Comparison of ENCODE assay signal across 8 cellular contexts in the genomic region with DNA sequence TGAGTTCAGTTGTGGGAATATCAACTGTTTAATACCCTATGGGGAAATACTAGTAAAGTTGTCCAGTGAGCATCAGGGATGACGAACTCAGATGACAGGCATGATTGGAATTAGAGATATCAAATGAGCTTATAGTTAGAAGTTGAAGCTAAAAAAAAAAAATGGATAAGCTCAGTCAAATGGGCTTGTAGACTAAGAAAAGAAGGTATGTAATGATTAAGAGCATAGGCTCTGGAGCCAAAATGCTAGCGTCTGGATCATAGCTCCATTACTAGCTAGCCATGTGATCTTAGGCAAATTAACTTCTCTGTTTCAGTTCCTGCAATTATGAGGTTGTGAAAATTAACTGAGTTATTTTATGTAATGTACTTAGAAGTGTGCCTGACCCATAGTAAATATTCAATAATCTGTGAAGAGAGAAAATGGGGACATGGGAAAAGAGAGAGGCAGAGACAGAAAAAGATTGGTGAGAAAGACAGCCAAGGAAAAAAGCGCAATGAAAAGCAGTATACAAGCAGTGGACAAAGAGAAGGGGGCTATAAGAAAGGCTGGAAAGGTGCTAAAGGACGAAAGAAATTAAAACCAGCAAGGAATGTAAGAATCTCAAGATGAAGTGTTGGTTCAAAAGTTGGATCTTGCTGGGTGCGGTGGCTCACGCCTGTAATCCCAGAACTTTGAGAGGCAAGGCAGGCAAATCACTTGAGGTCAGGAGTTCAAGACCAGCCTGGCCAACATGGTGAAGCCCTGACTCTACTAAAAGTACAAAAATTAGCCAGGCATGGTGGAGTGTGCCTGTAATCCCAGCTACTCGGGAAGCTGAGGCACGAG.
DNase-seq lines count a peak whose midpoint lies in the region; ATAC-seq and FAIRE-seq lines count a peak whose summit lies in the region.

No MANE protein-coding gene starts in this region.

- H3K4me3 Mint-ChIP-seq in activated naive CD4-positive, alpha-beta T cell treated with anti-CD3 and anti-CD28 coated beads, Interleukin-2, amount 50 U/mL, for 24 hours, result peak overlapping the region; percentile 70

- peak overlapping the region; percentile 90 for H3K27ac Mint-ChIP-seq in activated naive CD4-positive, alpha-beta T cell treated with anti-CD3 and anti-CD28 coated beads, Interleukin-2, amount 50 U/mL, for 24 hours

- peaks cover 72% of the 10 kb centered on the region for H3K4me1 Mint-ChIP-seq in activated naive CD4-positive, alpha-beta T cell treated with anti-CD3 and anti-CD28 coated beads, Interleukin-2, amount 50 U/mL, for 24 hours

- peaks cover 4% of the 10 kb centered on the region for H3K9me3 Mint-ChIP-seq in activated naive CD4-positive, alpha-beta T cell treated with anti-CD3 and anti-CD28 coated beads, Interleukin-2, amount 50 U/mL, for 24 hours

- peak; percentile 51 for ATAC-seq in HG02981 (IDR thresholded peaks at IDR 0.05; ENCODE audit: unreplicated experiment)

- DNase-seq in activated naive CD4-positive, alpha-beta T cell treated with Interleukin-2 at 50 U/mL for 16 hours, result no peak
- DNase-seq in RCC 7860 (ENCODE audit: low spot score) (peak; percentile 44), germinal center (ENCODE audit: low spot score) (peak; percentile 52), putamen (ENCODE audit: low spot score) (no peak), iPS-NIHi7 (ENCODE audit: extremely low spot score) (no peak), NCI-H748 (lab: John Stamatoyannopoulos, UW; ENCODE audit: unreplicated experiment) (no peak)

- H3K27me3 Mint-ChIP-seq in activated naive CD4-positive, alpha-beta T cell treated with anti-CD3 and anti-CD28 coated beads, Interleukin-2, amount 50 U/mL, for 24 hours, result no peaks in the 10 kb centered on the region

- no peak for FAIRE-seq in RCC 7860 (lab: Jason Lieb, UNC)

- peaks cover 8% of the 10 kb centered on the region for H3K36me3 Mint-ChIP-seq in activated naive CD4-positive, alpha-beta T cell treated with anti-CD3 and anti-CD28 coated beads, Interleukin-2, amount 50 U/mL, for 24 hours

Comparison
In these comparisons a context has a peak if more than half of its experiments do, and no peak if none do; other contexts are left out.
1. DNase-seq: peak in RCC 7860 (single experiment) and germinal center (single experiment); none in activated naive CD4-positive, alpha-beta T cell treated with Interleukin-2 at 50 U/mL for 16 hours (single experiment), putamen (single experiment), iPS-NIHi7 (single experiment) and NCI-H748 (single experiment).